Comparison of ENCODE assay signal across 15 cellular contexts in the genomic region with DNA sequence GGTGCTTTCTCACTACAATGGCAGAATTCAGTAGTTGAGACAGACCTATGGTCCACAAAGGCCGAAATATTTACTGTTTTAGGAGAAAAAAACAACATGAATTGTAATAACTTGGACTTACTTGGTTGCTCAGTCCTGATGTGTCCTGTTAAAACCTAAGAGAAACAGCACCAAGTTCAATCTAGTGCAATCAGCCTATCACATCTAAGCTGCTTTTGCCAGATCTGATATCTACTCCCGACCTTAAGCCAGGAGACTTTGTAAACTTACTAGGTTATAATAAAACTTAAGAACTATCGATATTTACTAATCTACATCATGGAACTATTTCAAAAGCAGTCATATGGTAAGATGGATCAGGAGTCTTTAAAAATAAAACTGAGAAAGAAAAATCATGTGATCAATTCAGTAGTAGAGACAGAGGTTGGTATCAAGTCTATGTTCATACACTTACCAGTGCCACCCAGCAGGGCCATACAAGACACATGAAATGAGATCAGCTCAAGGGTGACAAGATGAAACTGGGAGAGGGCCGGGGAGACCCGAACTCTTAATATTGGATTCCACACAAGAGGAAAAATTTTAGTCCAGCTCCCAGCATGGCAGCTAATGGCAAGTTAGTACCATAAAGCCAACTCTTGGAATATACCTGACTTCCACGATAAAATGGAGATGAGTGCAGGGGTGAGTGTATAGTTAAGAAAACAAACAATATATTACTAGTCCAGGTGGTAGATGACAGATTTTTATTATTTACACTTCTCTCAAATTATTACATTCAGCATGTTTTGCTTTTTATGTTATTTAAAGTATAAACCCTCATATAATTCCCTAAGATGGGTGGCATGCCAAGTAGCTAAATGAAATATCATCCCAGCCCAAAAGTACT. TPM values are rescaled to one million over a fixed set of nuclear protein-coding genes. Genes with fewer than 3 reads are reported as not detected.
DNase-seq lines count a peak whose midpoint lies in the region; ATAC-seq, FAIRE-seq and TF ChIP-seq lines count a peak whose summit lies in the region.
"Had no signal": no experiment of that assay in that cellular context is flagged by ENCODE, and none has a peak within 500 bp of the region (broad histone marks: within the 10 kb centered on the region; RNA-seq: fewer than 3 reads in every experiment).

No MANE protein-coding gene starts in this region.

- no peak overlapping the region for H3K4me3 Mint-ChIP-seq in WTC11

- no peak overlapping the region for H3K27ac ChIP-seq in right atrium auricular region
- H3K27ac ChIP-seq in subcutaneous abdominal adipose tissue (ENCODE audit: low read depth, low read length): peak overlapping the region; percentile 77
- H3K27ac ChIP-seq: SJSA1 had no signal

- TF ChIP-seq CTCF in right atrium auricular region (IDR thresholded peaks at IDR 0.05) (no peak), WTC11 (IDR thresholded peaks at IDR 0.05) (no peak), GM10266 (IDR thresholded peaks at IDR 0.05; ENCODE audit: control insufficient read depth, insufficient read depth, low read depth, missing control alignments) (no peak)

- H3K4me1 Mint-ChIP-seq in WTC11: no peaks in the 10 kb centered on the region; the same call in 1 of the 2 replicates

- FAIRE-seq in urothelium cell line (lab: Jason Lieb, UNC): no peak

- H3K4me1 ChIP-seq in right atrium auricular region (peaks cover 0 to 5% of the 10 kb centered on the region in 2 donors), subcutaneous abdominal adipose tissue (ENCODE audit: control insufficient read depth in 5 of 5, insufficient read depth in 5 of 5, low read length in 5 of 5) (peaks cover 0 to 18% (median 15%) of the 10 kb centered on the region in 5 donors)
- H3K4me1 ChIP-seq: SJSA1 had no signal

- CTCF ChIA-PET in WTC11 (lab: Charles Lee): interaction anchor here (0.6 to 1.8 kb wide), 7 partner anchors 14 to 1656 kb away, joined by 3 to 9 read pairs (median 4); no protein-coding TSS in a partner anchor

- intact Hi-C loops in Right ventricle myocardium superior (cut with DNase I): no loop called here
- intact Hi-C loops in left ventricle myocardium superior (cut with micrococcal nuclease): no loop called here

- H3K27me3 ChIP-seq in right atrium auricular region (no peaks in the 10 kb centered on the region), subcutaneous abdominal adipose tissue (ENCODE audit: control insufficient read depth in 5 of 5, insufficient read depth in 4 of 5, low read length in 5 of 5) (no peaks in the 10 kb centered on the region)
- H3K27me3 ChIP-seq: right lobe of liver, SJSA1, tibial nerve had no signal

- H3K9me3 ChIP-seq in right atrium auricular region (no peaks in the 10 kb centered on the region), subcutaneous abdominal adipose tissue (ENCODE audit: control insufficient read depth in 5 of 5, low read length in 5 of 5) (no peaks in the 10 kb centered on the region)
- H3K9me3 ChIP-seq: right lobe of liver, SJSA1, tibial nerve had no signal

- peak; percentile 21 for ATAC-seq in Right ventricle myocardium superior (ENCODE audit: poor library complexity)
- peak; percentile 27; the same call in 1 of the 2 replicates for ATAC-seq in WTC11
- peak; percentile 30 for ATAC-seq in left ventricle myocardium superior

- peaks cover 21% of the 10 kb centered on the region for H3K36me3 Mint-ChIP-seq in WTC11

- H3K4me3 ChIP-seq in right atrium auricular region (no peak overlapping the region), subcutaneous abdominal adipose tissue (ENCODE audit: low read depth in 1 of 5, low read length in 5 of 5) (no peak overlapping the region)
- H3K4me3 ChIP-seq: lung, right lobe of liver, SJSA1, tibial nerve had no signal

- DNase-seq in Right ventricle myocardium superior (no peak), right atrium auricular region (ENCODE audit: low spot score) (no peak), WTC11 (ENCODE audit: low spot score) (no peak), left ventricle myocardium superior (no peak), NCI-H187 (lab: John Stamatoyannopoulos, UW) (no peak), GM10266 (ENCODE audit: extremely low spot score) (no peak), urothelium cell line (ENCODE audit: low spot score) (no peak)
- DNase-seq: activated gamma-delta T cell treated with Interleukin-2 at 50 U/mL for 16 hours, caudate nucleus, GOT3, right lobe of liver had no signal

- 0 out of 2 replicates have a peak overlapping the region, but pooled peaks have one; percentile 6 for H3K27ac Mint-ChIP-seq in WTC11

- POLR2A ChIA-PET in WTC11 (lab: Charles Lee): interaction anchor here (0.5 to 0.6 kb wide), 2 partner anchors 9 to 348 kb away, joined by 5 read pairs; no protein-coding TSS in a partner anchor

- peak overlapping the region in 1 of 5 donors; percentile 60 for H3K9ac ChIP-seq in subcutaneous abdominal adipose tissue (ENCODE audit: low read length in 5 of 5)

- H3K36me3 ChIP-seq in right atrium auricular region (peaks cover 16% of the 10 kb centered on the region), subcutaneous abdominal adipose tissue (ENCODE audit: control insufficient read depth in 5 of 5, insufficient read depth in 5 of 5, low read length in 5 of 5) (peaks cover 0 to 8% (median 5%) of the 10 kb centered on the region in 5 donors)

- H3K9me3 Mint-ChIP-seq in WTC11: no peaks in the 10 kb centered on the region

- no peaks in the 10 kb centered on the region for H3K27me3 Mint-ChIP-seq in WTC11 (ENCODE audit: low read depth)

TF ChIP-seq in WTC11, 78 proteins besides CTCF, POLR2A, EP300 and RAD21 (continues in another document):
- no peak for TF ChIP-seq GRHL2 (CRISPR knock-in tag; IDR thresholded peaks at IDR 0.05; ENCODE audit: insufficient replicate concordance, severe bottlenecking)
- TF ChIP-seq ETV6 (CRISPR knock-in tag; IDR thresholded peaks at IDR 0.05): no peak
- TF ChIP-seq JUN (CRISPR knock-in tag; IDR thresholded peaks at IDR 0.05): no peak
- no peak for TF ChIP-seq ZNF121 (CRISPR knock-in tag; IDR thresholded peaks at IDR 0.05)
- TF ChIP-seq TCF7 (CRISPR knock-in tag; IDR thresholded peaks at IDR 0.05; ENCODE audit: low read depth): no peak
- no peak for TF ChIP-seq SMAD4 (CRISPR knock-in tag; IDR thresholded peaks at IDR 0.05)
- TF ChIP-seq, protein P1, sequence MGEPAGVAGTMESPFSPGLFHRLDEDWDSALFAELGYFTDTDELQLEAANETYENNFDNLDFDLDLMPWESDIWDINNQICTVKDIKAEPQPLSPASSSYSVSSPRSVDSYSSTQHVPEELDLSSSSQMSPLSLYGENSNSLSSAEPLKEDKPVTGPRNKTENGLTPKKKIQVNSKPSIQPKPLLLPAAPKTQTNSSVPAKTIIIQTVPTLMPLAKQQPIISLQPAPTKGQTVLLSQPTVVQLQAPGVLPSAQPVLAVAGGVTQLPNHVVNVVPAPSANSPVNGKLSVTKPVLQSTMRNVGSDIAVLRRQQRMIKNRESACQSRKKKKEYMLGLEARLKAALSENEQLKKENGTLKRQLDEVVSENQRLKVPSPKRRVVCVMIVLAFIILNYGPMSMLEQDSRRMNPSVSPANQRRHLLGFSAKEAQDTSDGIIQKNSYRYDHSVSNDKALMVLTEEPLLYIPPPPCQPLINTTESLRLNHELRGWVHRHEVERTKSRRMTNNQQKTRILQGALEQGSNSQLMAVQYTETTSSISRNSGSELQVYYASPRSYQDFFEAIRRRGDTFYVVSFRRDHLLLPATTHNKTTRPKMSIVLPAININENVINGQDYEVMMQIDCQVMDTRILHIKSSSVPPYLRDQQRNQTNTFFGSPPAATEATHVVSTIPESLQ (CRISPR knock-in tag; IDR thresholded peaks at IDR 0.05): no peak
- no peak for TF ChIP-seq GTF2I (CRISPR knock-in tag; conservative IDR thresholded peaks at IDR 0.05)
- no peak for TF ChIP-seq PRRX2 (CRISPR knock-in tag; IDR thresholded peaks at IDR 0.05)
- TF ChIP-seq, protein P2, sequence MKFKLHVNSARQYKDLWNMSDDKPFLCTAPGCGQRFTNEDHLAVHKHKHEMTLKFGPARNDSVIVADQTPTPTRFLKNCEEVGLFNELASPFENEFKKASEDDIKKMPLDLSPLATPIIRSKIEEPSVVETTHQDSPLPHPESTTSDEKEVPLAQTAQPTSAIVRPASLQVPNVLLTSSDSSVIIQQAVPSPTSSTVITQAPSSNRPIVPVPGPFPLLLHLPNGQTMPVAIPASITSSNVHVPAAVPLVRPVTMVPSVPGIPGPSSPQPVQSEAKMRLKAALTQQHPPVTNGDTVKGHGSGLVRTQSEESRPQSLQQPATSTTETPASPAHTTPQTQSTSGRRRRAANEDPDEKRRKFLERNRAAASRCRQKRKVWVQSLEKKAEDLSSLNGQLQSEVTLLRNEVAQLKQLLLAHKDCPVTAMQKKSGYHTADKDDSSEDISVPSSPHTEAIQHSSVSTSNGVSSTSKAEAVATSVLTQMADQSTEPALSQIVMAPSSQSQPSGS (CRISPR knock-in tag; IDR thresholded peaks at IDR 0.05; ENCODE audit: borderline replicate concordance, low read depth): no peak
- TF ChIP-seq ZNF671 (CRISPR knock-in tag; IDR thresholded peaks at IDR 0.05): no peak
- TF ChIP-seq, protein P3, sequence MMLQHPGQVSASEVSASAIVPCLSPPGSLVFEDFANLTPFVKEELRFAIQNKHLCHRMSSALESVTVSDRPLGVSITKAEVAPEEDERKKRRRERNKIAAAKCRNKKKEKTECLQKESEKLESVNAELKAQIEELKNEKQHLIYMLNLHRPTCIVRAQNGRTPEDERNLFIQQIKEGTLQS (CRISPR knock-in tag; conservative IDR thresholded peaks at IDR 0.05): no peak
- TF ChIP-seq SMAD3 (CRISPR knock-in tag; IDR thresholded peaks at IDR 0.05; ENCODE audit: borderline replicate concordance): no peak
- TF ChIP-seq NFYB (CRISPR knock-in tag; conservative IDR thresholded peaks at IDR 0.05; ENCODE audit: low read depth): no peak
- TF ChIP-seq, protein P4, sequence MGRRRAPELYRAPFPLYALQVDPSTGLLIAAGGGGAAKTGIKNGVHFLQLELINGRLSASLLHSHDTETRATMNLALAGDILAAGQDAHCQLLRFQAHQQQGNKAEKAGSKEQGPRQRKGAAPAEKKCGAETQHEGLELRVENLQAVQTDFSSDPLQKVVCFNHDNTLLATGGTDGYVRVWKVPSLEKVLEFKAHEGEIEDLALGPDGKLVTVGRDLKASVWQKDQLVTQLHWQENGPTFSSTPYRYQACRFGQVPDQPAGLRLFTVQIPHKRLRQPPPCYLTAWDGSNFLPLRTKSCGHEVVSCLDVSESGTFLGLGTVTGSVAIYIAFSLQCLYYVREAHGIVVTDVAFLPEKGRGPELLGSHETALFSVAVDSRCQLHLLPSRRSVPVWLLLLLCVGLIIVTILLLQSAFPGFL (CRISPR knock-in tag; IDR thresholded peaks at IDR 0.05; ENCODE audit: borderline replicate concordance): no peak

RNA-seq across cellular contexts. Expression of a gene that starts 27.5 kb away (rescaled TPM):
- total RNA-seq in Right ventricle myocardium superior: 410 TPM
- 100 to 1,000 TPM; 103 to 158 TPM for total RNA-seq in right atrium auricular region
- 51.3 to 56.9 TPM (median 56.5 TPM) in 3 replicates for total RNA-seq in WTC11 (2021)
- 410 TPM for total RNA-seq in left ventricle myocardium superior

RNA-seq across cellular contexts. Expression of a gene that starts 36.5 kb away (rescaled TPM):
- 77.3 TPM for total RNA-seq in Right ventricle myocardium superior
- 10 to 100 TPM; 30.2 to 41.5 TPM for total RNA-seq in right atrium auricular region
- 183 to 195 TPM (median 185 TPM) in 3 replicates for total RNA-seq in WTC11 (2021)
- 84.5 TPM for total RNA-seq in left ventricle myocardium superior
